ENCODE assay signal across 8 cellular contexts in the genomic region with DNA sequence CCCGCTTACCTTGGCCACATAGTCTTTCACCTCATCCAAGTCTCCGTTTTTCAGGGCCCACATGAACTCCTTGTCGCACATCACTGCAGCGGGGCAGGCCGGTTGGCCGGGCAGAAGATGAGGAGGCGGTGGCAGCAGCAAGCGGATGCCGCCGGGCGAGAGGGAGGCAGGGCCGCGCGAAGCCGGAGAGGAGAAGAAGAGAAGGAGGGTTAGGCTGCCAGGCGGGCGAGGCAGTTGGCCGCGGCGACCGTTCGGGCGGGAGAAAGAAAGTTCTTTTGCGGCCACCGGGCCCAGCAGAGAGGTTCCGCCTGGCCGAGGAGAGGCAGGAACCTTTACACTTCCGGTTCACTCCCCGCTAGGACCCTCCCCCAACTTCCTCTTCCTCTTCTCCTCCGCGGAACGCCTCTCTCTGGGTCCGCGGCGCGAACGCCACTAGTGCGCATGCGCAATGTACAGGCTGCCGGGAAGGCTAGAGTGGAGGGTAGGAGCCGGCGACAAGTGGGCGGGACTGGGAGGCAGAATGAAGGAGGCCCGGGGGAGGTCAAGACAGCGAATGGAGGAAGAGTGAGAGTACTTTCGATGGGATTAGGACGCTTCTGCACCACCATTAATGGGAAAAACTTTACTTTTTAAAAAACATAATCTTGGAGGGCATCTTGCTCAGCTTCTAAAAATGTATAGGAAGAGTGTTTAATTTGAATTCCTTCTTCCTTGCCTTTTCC. TPM values are rescaled to one million over a fixed set of nuclear protein-coding genes. Genes with fewer than 3 reads are reported as not detected.
A peak's percentile ranks its signal among the peaks of the same experiment; 100 is the strongest.
DNase-seq lines count a peak whose midpoint lies in the region; ATAC-seq and TF ChIP-seq lines count a peak whose summit lies in the region.

A gene with protein sequence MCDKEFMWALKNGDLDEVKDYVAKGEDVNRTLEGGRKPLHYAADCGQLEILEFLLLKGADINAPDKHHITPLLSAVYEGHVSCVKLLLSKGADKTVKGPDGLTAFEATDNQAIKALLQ (minus strand): TSS at position 340 of the 722 bp plus-strand sequence. CDS start 259 bp downstream, at position 81.

- H3K79me2 ChIP-seq in KMS-11 (ENCODE audit: insufficient read depth, low read depth) = peaks cover 49% of the 10 kb centered on the region

- DNase-seq in DMS53 treated with DMSO at 0.1 percent for 48 hours (lab: John Stamatoyannopoulos, UW; ENCODE audit: unreplicated experiment) = peak; percentile 98
- DNase-seq in Peyer's patch = peak; percentile 98 to 100 (median 98)
- DNase-seq in activated T-cell treated with anti-CD3 and anti-CD28 coated beads, Interleukin-2, amount 50 U/mL, for 48 hours = peak; percentile 98
- DNase-seq in stimulated activated CD8-positive, alpha-beta memory T cell treated with anti-CD3 and anti-CD28 coated beads, Interleukin-7, amount 100 ng/mL, for 24 hours (ENCODE audit: low read depth) = peak; percentile 96

- peak; percentile 53 to 57 for TF ChIP-seq POLR2A in Peyer's patch (IDR thresholded peaks at IDR 0.05)

- peaks cover 27% of the 10 kb centered on the region for H4K20me1 ChIP-seq in KMS-11 (ENCODE audit: insufficient read depth)

- no peaks in the 10 kb centered on the region for H3K9me3 ChIP-seq in Peyer's patch
- no peaks in the 10 kb centered on the region for H3K9me3 ChIP-seq in muscle layer of colon (ENCODE audit: low read length)

- no peak for TF ChIP-seq CTCF in KMS-11 (conservative IDR thresholded peaks at IDR 0.05; ENCODE audit: low read depth, low read length)
- no peak for TF ChIP-seq CTCF in Peyer's patch (IDR thresholded peaks at IDR 0.05)

- peak; percentile 61 for ATAC-seq in GM21737 (IDR thresholded peaks at IDR 0.05; ENCODE audit: unreplicated experiment)
- peak; percentile 93 for ATAC-seq in esophagus mucosa

- H3K4me3 ChIP-seq in KMS-11 (IDR thresholded peaks at IDR 0.05; ENCODE audit: insufficient read depth, low read depth, low read length) = no peak within 1 kb of the TSS
- peak within 1 kb of the TSS; percentile 66 to 86 (median 82) for H3K4me3 ChIP-seq in Peyer's patch
- peak within 1 kb of the TSS; percentile 66 to 92 for H3K4me3 ChIP-seq in muscle layer of colon (ENCODE audit: low read depth in 1 of 2, low read length in 2 of 2)

- peak within 1 kb of the TSS; percentile 63 for H3K9ac ChIP-seq in KMS-11
- H3K9ac ChIP-seq in muscle layer of colon (ENCODE audit: low read length) = peak within 1 kb of the TSS; percentile 71

- no peaks in the 10 kb centered on the region for H3K27me3 ChIP-seq in KMS-11 (ENCODE audit: insufficient read depth, low read depth)
- H3K27me3 ChIP-seq in Peyer's patch = no peaks in the 10 kb centered on the region
- H3K27me3 ChIP-seq in muscle layer of colon (ENCODE audit: control insufficient read depth in 1 of 2, insufficient read depth in 2 of 2, low read length in 2 of 2) = no peaks in the 10 kb centered on the region

- peaks cover 68% of the 10 kb centered on the region for H3K4me1 ChIP-seq in KMS-11 (ENCODE audit: low read depth, poor library complexity, severe bottlenecking)
- peaks cover 0 to 27% (median 6%) of the 10 kb centered on the region in 4 donors for H3K4me1 ChIP-seq in Peyer's patch
- H3K4me1 ChIP-seq in muscle layer of colon (ENCODE audit: insufficient read depth, low read length) = peaks cover 27% of the 10 kb centered on the region

- H3K36me3 ChIP-seq in KMS-11 (ENCODE audit: insufficient read depth) (0 out of 2 replicates have a peak, but pooled peaks cover 3% of the 10 kb centered on the region), Peyer's patch (no peaks in the 10 kb centered on the region), muscle layer of colon (ENCODE audit: insufficient read depth, low read length) (peaks cover 3% of the 10 kb centered on the region)

- H3K4me2 ChIP-seq in KMS-11 = peak within 1 kb of the TSS; percentile 96

- peak within 1 kb of the TSS; percentile 57 for H3K27ac ChIP-seq in KMS-11
- H3K27ac ChIP-seq in Peyer's patch = peak within 1 kb of the TSS; percentile 82 to 90 (median 86)
- H3K27ac ChIP-seq in muscle layer of colon (ENCODE audit: low read depth, low read length) = peak within 1 kb of the TSS; percentile 73

- H2AFZ ChIP-seq in KMS-11 (ENCODE audit: low read depth) = peak within 1 kb of the TSS; percentile 86

RNA-seq across cellular contexts. Expression of the gene that starts here (rescaled TPM):
- total RNA-seq in Peyer's patch (10 to 100 TPM; 39.4 to 74.3 (median 62.9) TPM), esophagus mucosa (199 TPM)
